ENCODE assay signal across 10 cellular contexts in genomic region chr7:47186316-47186715, GRCh38.
DNase-seq lines count a peak whose midpoint lies in the region; ATAC-seq and TF ChIP-seq lines count a peak whose summit lies in the region.
"Had no signal": no experiment of that assay in that cellular context is flagged by ENCODE, and none has a peak within 500 bp of the region (broad histone marks: within the 10 kb centered on the region; RNA-seq: fewer than 3 reads in every experiment).

No MANE protein-coding gene starts in this region.

- no peaks in the 10 kb centered on the region for H3K9me2 ChIP-seq in SU-DHL-6 (replicated peaks; ENCODE audit: insufficient read depth, low read length)

- no peak for DNase-seq in psoas muscle
- no peak for DNase-seq in RKO (ENCODE audit: low spot score)
- DNase-seq in NCI-H1436 treated with DMSO at 0.1 percent for 48 hours (lab: John Stamatoyannopoulos, UW): no peak
- no peak for DNase-seq in central memory CD4-positive, alpha-beta T cell
- DNase-seq: GOT3 had no signal

- no peaks in the 10 kb centered on the region for H3K9me3 ChIP-seq in SU-DHL-6 (ENCODE audit: insufficient read depth, low read length)
- H3K9me3 ChIP-seq in psoas muscle: no peaks in the 10 kb centered on the region
- H3K9me3 ChIP-seq: ascending aorta had no signal

- no peaks in the 10 kb centered on the region for H3K36me3 ChIP-seq in SU-DHL-6 (ENCODE audit: low read length)
- no peaks in the 10 kb centered on the region for H3K36me3 ChIP-seq in psoas muscle (ENCODE audit: insufficient read depth in 1 of 2, low read depth in 1 of 2)
- H3K36me3 ChIP-seq: ascending aorta had no signal

- H2AFZ ChIP-seq in SU-DHL-6 (ENCODE audit: low read depth, low read length, severe bottlenecking): no peak overlapping the region

- 82 to 94% (median 88%) methylated on average over 5 of the region's 5 CpGs for WGBS in psoas muscle, 3 donors

- ATAC-seq in GM18502 (IDR thresholded peaks at IDR 0.05; ENCODE audit: poor library complexity, unreplicated experiment) (peak; percentile 87), GM21360 (IDR thresholded peaks at IDR 0.05; ENCODE audit: unreplicated experiment) (peak; percentile 78), HG03108 (IDR thresholded peaks at IDR 0.05; ENCODE audit: unreplicated experiment) (peak; percentile 90), psoas muscle (no peak)

- H3K4me2 ChIP-seq in SU-DHL-6 (ENCODE audit: low read depth, low read length, poor library complexity, severe bottlenecking): peak overlapping the region; percentile 37

- H3K27me3 ChIP-seq in SU-DHL-6 (ENCODE audit: low read length) (no peaks in the 10 kb centered on the region), psoas muscle (ENCODE audit: insufficient read depth in 3 of 3, low read length in 2 of 3) (no peaks in the 10 kb centered on the region)
- H3K27me3 ChIP-seq: ascending aorta had no signal

- peak overlapping the region; percentile 33 for H3K4me3 ChIP-seq in SU-DHL-6 (ENCODE audit: insufficient read depth, low read length, poor library complexity, severe bottlenecking)
- H3K4me3 ChIP-seq in psoas muscle: no peak overlapping the region
- H3K4me3 ChIP-seq: ascending aorta had no signal

- H3K4me1 ChIP-seq in psoas muscle: peaks cover 41% of the 10 kb centered on the region

- H3K9ac ChIP-seq in SU-DHL-6 (ENCODE audit: low read length): peak overlapping the region; percentile 40

- no peaks in the 10 kb centered on the region for H3F3A ChIP-seq in SU-DHL-6 (ENCODE audit: insufficient read depth)

- no peaks in the 10 kb centered on the region for H3K79me2 ChIP-seq in SU-DHL-6 (ENCODE audit: insufficient read depth, low read length)

- no peaks in the 10 kb centered on the region for H4K20me1 ChIP-seq in SU-DHL-6 (ENCODE audit: low read depth, low read length)

- TF ChIP-seq CTCF in SU-DHL-6 (IDR thresholded peaks at IDR 0.05; ENCODE audit: insufficient read depth, low read length, poor library complexity, severe bottlenecking): no peak
- TF ChIP-seq CTCF in psoas muscle (IDR thresholded peaks at IDR 0.05): no peak

- intact Hi-C loops in psoas muscle (cut with DNase I): no loop called here

- H3K27ac ChIP-seq in SU-DHL-6 (ENCODE audit: low read depth, low read length): peak overlapping the region; percentile 36
- H3K27ac ChIP-seq in psoas muscle: no peak overlapping the region

Comparison
In these comparisons a context has a peak if more than half of its experiments do, and no peak if none do; other contexts are left out.
1. ATAC-seq: peak in GM18502 (single experiment), GM21360 (single experiment) and HG03108 (single experiment); none in psoas muscle (0 of 4).